Comparison of ENCODE assay signal across 26 cellular contexts in genomic region chr12:113109360-113109759, GRCh38. TPM values are rescaled to one million over a fixed set of nuclear protein-coding genes. Genes with fewer than 3 reads are reported as not detected.
"Had no signal": no experiment of that assay in that cellular context is flagged by ENCODE, and none has a peak within 500 bp of the region (broad histone marks: within the 10 kb centered on the region; RNA-seq: fewer than 3 reads in every experiment).

No MANE protein-coding gene starts in this region.

- H3K27ac ChIP-seq: adrenal gland, ascending aorta, brain microvascular endothelial cell, esophagus squamous epithelium, gastrocnemius medialis, neutrophil, thoracic aorta, upper lobe of left lung, VCaP had no signal

- H3K27me3 ChIP-seq: adrenal gland, ascending aorta, upper lobe of left lung had no signal

- H3K4me1 ChIP-seq: adrenal gland, ascending aorta, esophagus squamous epithelium, gastrocnemius medialis, upper lobe of left lung had no signal

- ATAC-seq: activated CD4-positive, CD25-positive, alpha-beta regulatory T cell treated with anti-CD3 and anti-CD28 coated beads, Interleukin-2, amount 50 U/mL, for 24 hours; activated CD8-positive, alpha-beta memory T cell treated with anti-CD3 and anti-CD28 coated beads, Interleukin-2, amount 10 ng/mL, durations not matched to agents 7 days and 5 days; activated CD8-positive, alpha-beta T cell treated with anti-CD3 and anti-CD28 coated beads for 36 hours; gastrocnemius medialis; left cardiac atrium; natural killer cell treated with Interleukin-12 subunit alpha and Interleukin-12 subunit beta and Interleukin-15 and Interleukin-18, amount 100 ng/mL, for 72 hours; sciatic nerve had no signal

- DNase-seq: activated CD4-positive, alpha-beta T cell treated with anti-CD3 and anti-CD28 coated beads, Interleukin-2, amount 10 ng/mL, durations not matched to agents 24 days and 14 days; activated CD8-positive, alpha-beta memory T cell treated with anti-CD3 and anti-CD28 coated beads, Interleukin-2, amount 10 ng/mL, durations not matched to agents 7 days and 5 days; activated CD8-positive, alpha-beta T cell treated with anti-CD3 and anti-CD28 coated beads for 36 hours; adrenal gland; brain microvascular endothelial cell; caudate nucleus; effector memory CD4-positive, alpha-beta T cell; esophagus squamous epithelium; gastrocnemius medialis; hypothalamus; left cardiac atrium; small intestine; stimulated activated CD4-positive, alpha-beta T cell treated with anti-CD3 and anti-CD28 coated beads, Interleukin-2, amount 100 ng/mL, for 24 hours; stimulated activated CD8-positive, alpha-beta memory T cell treated with anti-CD3 and anti-CD28 coated beads, Interleukin-4, amount 100 ng/mL, for 48 hours; stimulated activated naive CD4-positive, alpha-beta T cell treated with Interleukin-2 at 50 U/mL for 16 hours; upper lobe of left lung had no signal

- H3K9me3 ChIP-seq: adrenal gland, ascending aorta, esophagus squamous epithelium, gastrocnemius medialis, neutrophil, thoracic aorta, upper lobe of left lung had no signal

- H3K4me3 ChIP-seq: adrenal gland, ascending aorta, esophagus squamous epithelium, gastrocnemius medialis, thoracic aorta, upper lobe of left lung had no signal

- H3K36me3 ChIP-seq: adrenal gland, ascending aorta, brain microvascular endothelial cell, gastrocnemius medialis, neutrophil, thoracic aorta, upper lobe of left lung had no signal

RNA-seq across cellular contexts. Expression of gene RASAL1, which starts 26.2 kb away (rescaled TPM):
- total RNA-seq: activated CD8-positive, alpha-beta memory T cell treated with anti-CD3 and anti-CD28 coated beads, Interleukin-2, amount 10 ng/mL, durations not matched to agents 7 days and 5 days; dermis microvascular lymphatic vessel endothelial cell; endothelial cell of umbilical vein; gastrocnemius medialis; left cardiac atrium; natural killer cell treated with Interleukin-12 subunit alpha and Interleukin-12 subunit beta and Interleukin-15 and Interleukin-18, amount 100 ng/mL, for 72 hours had no signal
- polyA plus RNA-seq: endothelial cell of umbilical vein had no signal

RNA-seq across cellular contexts. Expression of gene CFAP73, which starts 40.2 kb away (rescaled TPM):
- total RNA-seq: activated CD4-positive, alpha-beta T cell treated with anti-CD3 and anti-CD28 coated beads, Interleukin-2, amount 10 ng/mL, durations not matched to agents 24 days and 14 days; activated CD8-positive, alpha-beta memory T cell treated with anti-CD3 and anti-CD28 coated beads, Interleukin-2, amount 10 ng/mL, durations not matched to agents 7 days and 5 days; ascending aorta; dermis microvascular lymphatic vessel endothelial cell; endothelial cell of umbilical vein; gastrocnemius medialis; left cardiac atrium; thoracic aorta had no signal
- polyA plus RNA-seq: endothelial cell of umbilical vein had no signal

RNA-seq across cellular contexts. Expression of gene DTX1, which starts 52.8 kb away (rescaled TPM):
- total RNA-seq: T-helper 2 cell treated with Interferon-gamma antibody and Interleukin-4, amounts not matched to agents 100 ng/mL and 5 ng/mL, for 36 hours had no signal
